Comparison of ENCODE assay signal across 15 cellular contexts in the genomic region with DNA sequence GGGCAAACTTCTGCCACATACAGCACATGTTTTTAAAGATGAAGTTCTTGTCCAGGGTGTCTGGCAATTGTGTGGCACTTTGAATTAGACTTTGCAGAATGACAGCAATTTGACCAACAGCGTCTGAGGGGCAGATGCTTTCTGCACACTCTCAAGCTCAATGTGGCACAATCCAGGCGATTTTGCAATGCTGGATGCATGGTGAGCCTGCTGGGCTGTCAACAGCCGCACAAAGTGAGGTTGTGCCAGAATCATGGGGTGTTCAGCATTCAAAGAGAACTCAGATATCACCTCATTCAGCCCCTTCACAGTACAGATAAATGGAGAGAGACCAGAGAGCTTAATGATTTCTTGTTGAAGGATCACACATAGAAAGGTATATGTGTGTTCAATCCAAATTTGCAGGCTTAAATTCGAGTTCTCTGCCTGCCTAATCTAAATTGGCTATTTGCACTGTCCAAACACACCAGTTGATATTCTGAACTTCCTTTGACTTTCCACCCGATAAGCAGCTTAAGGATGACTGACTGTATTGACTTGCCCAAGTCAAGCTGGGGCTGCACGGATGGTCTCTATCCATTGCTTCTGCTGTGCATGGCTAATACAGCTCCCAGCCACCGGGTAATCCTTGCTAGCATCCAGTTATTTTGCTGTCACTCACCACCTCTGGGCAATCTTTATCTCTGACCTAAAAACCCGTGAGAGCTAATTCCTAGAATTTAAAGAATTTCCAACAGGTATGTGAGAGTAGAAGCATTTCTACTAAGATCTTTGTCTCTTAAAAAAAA.
"Had no signal": no experiment of that assay in that cellular context is flagged by ENCODE, and none has a peak within 500 bp of the region (broad histone marks: within the 10 kb centered on the region; RNA-seq: fewer than 3 reads in every experiment).

No MANE protein-coding gene starts in this region.

- ATAC-seq: activated CD8-positive, alpha-beta T cell treated with anti-CD3 and anti-CD28 coated beads, Interleukin-2, amount 10 ng/mL, durations not matched to agents 7 days and 5 days; stimulated activated naive CD8-positive, alpha-beta T cell treated with anti-CD3 and anti-CD28 coated beads, Interleukin-15, Interleukin-2, amounts not matched to agents 100 U/mL and 50 U/mL, for 24 hours had no signal

- DNase-seq: activated CD4-positive, alpha-beta T cell treated with anti-CD3 and anti-CD28 coated beads, Interleukin-2, amount 10 ng/mL, durations not matched to agents 24 days and 14 days; activated CD8-positive, alpha-beta T cell treated with anti-CD3 and anti-CD28 coated beads, Interleukin-2, amount 10 ng/mL, durations not matched to agents 7 days and 5 days; activated naive CD4-positive, alpha-beta T cell treated with anti-CD3 and anti-CD28 coated beads for 36 hours; activated T-cell treated with anti-CD3 and anti-CD28 coated beads, Interleukin-2, amount 50 U/mL, for 24 hours; anterior cingulate cortex; brain microvascular endothelial cell; effector CD4-positive, alpha-beta T cell; esophagus squamous epithelium; foreskin melanocyte; glutamatergic neuron; stimulated activated CD4-positive, alpha-beta T cell treated with anti-CD3 and anti-CD28 coated beads, Interleukin-2, amount 100 ng/mL, for 24 hours; stimulated activated naive CD8-positive, alpha-beta T cell treated with anti-CD3 and anti-CD28 coated beads, Interleukin-15, Interleukin-2, amounts not matched to agents 100 U/mL and 50 U/mL, for 24 hours; substantia nigra; T-helper 9 cell; tibial artery had no signal

- H3K27ac ChIP-seq: brain microvascular endothelial cell, esophagus squamous epithelium, tibial artery had no signal

- H3K27me3 ChIP-seq: brain microvascular endothelial cell, esophagus squamous epithelium, tibial artery had no signal

- H3K4me1 ChIP-seq: esophagus squamous epithelium, tibial artery had no signal

- H3K4me1 Mint-ChIP-seq: activated CD4-positive, alpha-beta T cell treated with anti-CD3 and anti-CD28 coated beads, Interleukin-2, amount 10 ng/mL, durations not matched to agents 24 days and 14 days had no signal

- H3K27me3 Mint-ChIP-seq: activated CD4-positive, alpha-beta T cell treated with anti-CD3 and anti-CD28 coated beads, Interleukin-2, amount 10 ng/mL, durations not matched to agents 24 days and 14 days; activated T-cell treated with anti-CD3 and anti-CD28 coated beads, Interleukin-2, amount 50 U/mL, for 24 hours had no signal

- H3K4me3 Mint-ChIP-seq: activated CD4-positive, alpha-beta T cell treated with anti-CD3 and anti-CD28 coated beads, Interleukin-2, amount 10 ng/mL, durations not matched to agents 24 days and 14 days; activated CD8-positive, alpha-beta T cell treated with anti-CD3 and anti-CD28 coated beads, Interleukin-2, amount 10 ng/mL, durations not matched to agents 7 days and 5 days; activated naive CD4-positive, alpha-beta T cell treated with anti-CD3 and anti-CD28 coated beads for 36 hours; activated T-cell treated with anti-CD3 and anti-CD28 coated beads, Interleukin-2, amount 50 U/mL, for 24 hours had no signal

- H3K4me3 ChIP-seq: esophagus squamous epithelium, tibial artery had no signal

- H3K9me3 ChIP-seq: esophagus squamous epithelium, tibial artery had no signal

- H3K27ac Mint-ChIP-seq: activated CD4-positive, alpha-beta T cell treated with anti-CD3 and anti-CD28 coated beads, Interleukin-2, amount 10 ng/mL, durations not matched to agents 24 days and 14 days; activated CD8-positive, alpha-beta T cell treated with anti-CD3 and anti-CD28 coated beads, Interleukin-2, amount 10 ng/mL, durations not matched to agents 7 days and 5 days; activated naive CD4-positive, alpha-beta T cell treated with anti-CD3 and anti-CD28 coated beads for 36 hours; activated T-cell treated with anti-CD3 and anti-CD28 coated beads, Interleukin-2, amount 50 U/mL, for 24 hours had no signal

- H3K9me3 Mint-ChIP-seq: activated CD4-positive, alpha-beta T cell treated with anti-CD3 and anti-CD28 coated beads, Interleukin-2, amount 10 ng/mL, durations not matched to agents 24 days and 14 days; activated naive CD4-positive, alpha-beta T cell treated with anti-CD3 and anti-CD28 coated beads for 36 hours had no signal
